ENCODE assay signal across 8 cellular contexts in the genomic region with DNA sequence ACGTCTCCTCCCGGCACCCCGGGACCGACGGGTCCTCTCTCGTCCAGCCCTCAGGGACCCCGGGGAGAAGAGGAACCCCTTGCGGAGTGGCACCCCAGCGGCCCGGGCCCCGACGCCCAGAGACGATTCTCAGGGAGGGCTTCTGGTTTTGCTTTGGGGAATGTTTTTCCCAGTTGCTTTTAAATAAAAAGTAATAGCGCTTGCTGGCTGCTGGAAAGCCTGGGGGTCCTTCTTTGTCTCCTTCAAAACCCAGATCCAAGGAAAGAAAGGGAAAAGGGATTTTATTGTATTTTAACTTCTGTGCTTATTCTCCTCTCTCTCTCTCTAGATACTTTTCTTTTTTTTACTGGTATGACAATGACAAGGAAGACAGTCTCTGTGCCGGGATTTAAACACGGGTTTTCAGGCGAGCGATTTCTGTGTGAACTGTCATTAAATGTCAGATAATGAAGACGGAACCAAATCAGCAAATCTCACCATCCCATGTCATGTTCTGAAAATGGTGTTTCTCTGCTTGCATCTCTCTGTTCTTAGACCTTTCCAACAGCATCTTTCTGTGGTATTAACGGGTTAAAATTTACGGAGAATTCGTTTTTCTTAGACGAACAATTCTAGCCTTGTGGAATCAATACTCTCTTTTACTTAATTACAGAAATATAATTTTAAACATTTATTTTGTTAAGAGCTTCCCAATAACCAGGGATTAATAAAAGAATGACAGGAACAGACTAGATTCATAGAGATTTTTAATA. TPM values are rescaled to one million over a fixed set of nuclear protein-coding genes. Genes with fewer than 3 reads are reported as not detected.
DNase-seq lines count a peak whose midpoint lies in the region; ATAC-seq lines count a peak whose summit lies in the region.

No MANE protein-coding gene starts in this region.

- CTCF ChIA-PET in activated CD8-positive, alpha-beta T cell treated with anti-CD3 and anti-CD28 coated beads, Interleukin-2, amount 10 ng/mL, durations not matched to agents 7 days and 5 days (lab: Charles Lee): interaction anchor here (0.7 kb wide), 1 partner anchor 61 kb away, joined by 3 read pairs; no protein-coding TSS in a partner anchor

- peak overlapping the region; percentile 78; the same call in 1 of the 2 replicates for H3K9ac ChIP-seq in iPS-20b (ENCODE audit: low read depth, low read length)

- peak overlapping the region; percentile 66 for H3K4me3 ChIP-seq in iPS-20b (ENCODE audit: low read length)

- H3K4me1 Mint-ChIP-seq in activated CD8-positive, alpha-beta T cell treated with anti-CD3 and anti-CD28 coated beads, Interleukin-2, amount 10 ng/mL, durations not matched to agents 7 days and 5 days (ENCODE audit: low read depth): peaks cover 10% of the 10 kb centered on the region
- no peaks in the 10 kb centered on the region for H3K4me1 Mint-ChIP-seq in stimulated activated effector memory CD8-positive, alpha-beta T cell treated with anti-CD3 and anti-CD28 coated beads, Interleukin-12 subunit alpha, Interleukin-12 subunit beta, amount 100 ng/mL, for 72 hours

- no peak for ATAC-seq in activated CD8-positive, alpha-beta T cell treated with anti-CD3 and anti-CD28 coated beads, Interleukin-2, amount 10 ng/mL, durations not matched to agents 7 days and 5 days
- no peak for ATAC-seq in stimulated activated effector memory CD8-positive, alpha-beta T cell treated with anti-CD3 and anti-CD28 coated beads, Interleukin-12 subunit alpha, Interleukin-12 subunit beta, amount 100 ng/mL, for 72 hours
- ATAC-seq in HG03175 (IDR thresholded peaks at IDR 0.05; ENCODE audit: unreplicated experiment) (no peak), GM21528 (IDR thresholded peaks at IDR 0.05; ENCODE audit: low FRiP score, unreplicated experiment) (no peak)

- peak overlapping the region; percentile 34 for H3K4me3 Mint-ChIP-seq in activated CD8-positive, alpha-beta T cell treated with anti-CD3 and anti-CD28 coated beads, Interleukin-2, amount 10 ng/mL, durations not matched to agents 7 days and 5 days
- peak overlapping the region; percentile 63 for H3K4me3 Mint-ChIP-seq in stimulated activated effector memory CD8-positive, alpha-beta T cell treated with anti-CD3 and anti-CD28 coated beads, Interleukin-12 subunit alpha, Interleukin-12 subunit beta, amount 100 ng/mL, for 72 hours

- no peaks in the 10 kb centered on the region for H3K36me3 ChIP-seq in iPS-20b (ENCODE audit: insufficient read depth, low read depth, low read length)

- peaks cover 17% of the 10 kb centered on the region for H3K27me3 ChIP-seq in iPS-20b (ENCODE audit: insufficient read depth, low read length)

- no peaks in the 10 kb centered on the region for H3K36me3 Mint-ChIP-seq in activated CD8-positive, alpha-beta T cell treated with anti-CD3 and anti-CD28 coated beads, Interleukin-2, amount 10 ng/mL, durations not matched to agents 7 days and 5 days (ENCODE audit: low read depth)
- no peaks in the 10 kb centered on the region for H3K36me3 Mint-ChIP-seq in stimulated activated effector memory CD8-positive, alpha-beta T cell treated with anti-CD3 and anti-CD28 coated beads, Interleukin-12 subunit alpha, Interleukin-12 subunit beta, amount 100 ng/mL, for 72 hours

- peaks cover 42% of the 10 kb centered on the region for H3K27me3 Mint-ChIP-seq in activated CD8-positive, alpha-beta T cell treated with anti-CD3 and anti-CD28 coated beads, Interleukin-2, amount 10 ng/mL, durations not matched to agents 7 days and 5 days (ENCODE audit: low read depth)

- H3K4me1 ChIP-seq in iPS-20b (ENCODE audit: insufficient read depth, low read length): peaks cover 4% of the 10 kb centered on the region; the same call in 1 of the 2 replicates

- H3K27ac Mint-ChIP-seq in activated CD8-positive, alpha-beta T cell treated with anti-CD3 and anti-CD28 coated beads, Interleukin-2, amount 10 ng/mL, durations not matched to agents 7 days and 5 days: no peak overlapping the region
- H3K27ac Mint-ChIP-seq in stimulated activated effector memory CD8-positive, alpha-beta T cell treated with anti-CD3 and anti-CD28 coated beads, Interleukin-12 subunit alpha, Interleukin-12 subunit beta, amount 100 ng/mL, for 72 hours: no peak overlapping the region

- H3K9me3 Mint-ChIP-seq in activated CD8-positive, alpha-beta T cell treated with anti-CD3 and anti-CD28 coated beads, Interleukin-2, amount 10 ng/mL, durations not matched to agents 7 days and 5 days (ENCODE audit: insufficient read depth): no peaks in the 10 kb centered on the region
- no peaks in the 10 kb centered on the region for H3K9me3 Mint-ChIP-seq in stimulated activated effector memory CD8-positive, alpha-beta T cell treated with anti-CD3 and anti-CD28 coated beads, Interleukin-12 subunit alpha, Interleukin-12 subunit beta, amount 100 ng/mL, for 72 hours

- DNase-seq in NCI-H1694 treated with DMSO at 0.1 percent for 48 hours (lab: John Stamatoyannopoulos, UW) (peak; percentile 27), NCI-H1694 (lab: John Stamatoyannopoulos, UW) (no peak), kidney tubule cell (ENCODE audit: low spot score) (no peak)
- no peak for DNase-seq in activated CD8-positive, alpha-beta T cell treated with anti-CD3 and anti-CD28 coated beads, Interleukin-2, amount 10 ng/mL, durations not matched to agents 7 days and 5 days
- no peak for DNase-seq in stimulated activated effector memory CD8-positive, alpha-beta T cell treated with anti-CD3 and anti-CD28 coated beads, Interleukin-12 subunit alpha, Interleukin-12 subunit beta, amount 100 ng/mL, for 72 hours (ENCODE audit: low spot score in 2 of 2)

- POLR2A ChIA-PET in activated CD8-positive, alpha-beta T cell treated with anti-CD3 and anti-CD28 coated beads, Interleukin-2, amount 10 ng/mL, durations not matched to agents 7 days and 5 days (lab: Charles Lee): no interaction called here

- no peaks in the 10 kb centered on the region for H3K9me3 ChIP-seq in iPS-20b (ENCODE audit: insufficient read depth, low read depth, low read length)

- no peak overlapping the region for H3K27ac ChIP-seq in iPS-20b (ENCODE audit: low read length)

RNA-seq across cellular contexts. Expression of a gene that starts 0.6 kb away (rescaled TPM):
- not detected for total RNA-seq in activated CD8-positive, alpha-beta T cell treated with anti-CD3 and anti-CD28 coated beads, Interleukin-2, amount 10 ng/mL, durations not matched to agents 7 days and 5 days
